8 cellular contexts compared by ENCODE assay signal in the genomic region with DNA sequence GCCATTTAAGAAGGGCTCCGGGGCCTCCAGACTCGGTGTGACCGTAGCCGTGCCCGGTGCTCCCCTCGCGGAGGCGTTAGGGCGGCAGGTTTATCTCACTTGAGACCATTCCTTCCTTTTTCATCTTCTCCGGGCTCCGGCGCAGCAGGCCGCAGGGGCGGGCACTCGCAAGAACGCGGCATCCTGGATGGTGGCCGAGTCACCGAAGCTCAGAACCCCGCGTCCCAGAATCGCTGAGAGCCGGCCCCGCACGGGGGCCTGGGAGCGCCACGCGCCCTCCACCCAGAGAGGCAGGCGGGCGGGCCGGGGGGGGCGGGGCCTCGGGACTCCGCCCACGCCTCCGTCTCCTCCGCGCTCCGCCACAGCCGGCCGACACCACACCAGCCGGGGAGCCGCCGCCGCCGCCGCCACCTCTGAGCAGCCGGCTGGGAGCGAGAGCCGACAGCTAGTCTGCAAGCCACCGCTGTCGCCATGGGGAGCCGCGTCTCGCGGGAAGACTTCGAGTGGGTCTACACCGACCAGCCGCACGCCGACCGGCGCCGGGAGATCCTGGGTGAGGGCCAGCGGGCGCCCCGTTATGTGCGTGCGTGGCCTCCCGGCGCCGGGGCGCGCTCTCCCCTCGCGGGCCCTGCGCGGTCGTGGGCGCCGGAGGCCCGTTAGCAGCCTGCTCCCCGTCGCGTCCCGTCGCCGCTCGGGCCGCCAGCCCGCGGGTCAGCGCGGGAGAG. TPM values are rescaled to one million over a fixed set of nuclear protein-coding genes. Genes with fewer than 3 reads are reported as not detected.
A peak's percentile ranks its signal among the peaks of the same experiment; 100 is the strongest.
DNase-seq lines count a peak whose midpoint lies in the region; ATAC-seq and TF ChIP-seq lines count a peak whose summit lies in the region.

Gene DEGS1, plus strand, starts transcription at position 375 of the 725 bp plus-strand sequence. Its CDS starts 97 bp downstream, at position 472.

- peaks cover 45% of the 10 kb centered on the region for H3K4me1 ChIP-seq in CD4-positive, CD25-positive, alpha-beta regulatory T cell (ENCODE audit: control insufficient read depth, insufficient read depth, low read length, poor library complexity, severe bottlenecking)
- H3K4me1 ChIP-seq in duodenal mucosa (ENCODE audit: control insufficient read depth in 1 of 2, insufficient read depth in 2 of 2, low read length in 2 of 2) (peaks cover 3 to 29% of the 10 kb centered on the region in 2 donors), lower lobe of right lung (peaks cover 33% of the 10 kb centered on the region)

- peak within 1 kb of the TSS; percentile 86 to 89 for H3K9ac ChIP-seq in duodenal mucosa (ENCODE audit: low read depth in 1 of 2, low read length in 2 of 2)

- POLR2A ChIA-PET in activated CD4-positive, alpha-beta memory T cell treated with anti-CD3 and anti-CD28 coated beads for 36 hours (lab: Charles Lee), result interaction anchor here (0.8 to 3.6 kb wide), 7 partner anchors 10 to 338 kb away, joined by 3 to 27 read pairs (median 3); no protein-coding TSS in a partner anchor

- ATAC-seq in CD4-positive, CD25-positive, alpha-beta regulatory T cell (ENCODE audit: low read depth in 2 of 2), result peak; percentile 78 to 83
- ATAC-seq in GM19395 (IDR thresholded peaks at IDR 0.05; ENCODE audit: unreplicated experiment), result peak; percentile 75
- peak; percentile 67 for ATAC-seq in HG03521 (IDR thresholded peaks at IDR 0.05; ENCODE audit: unreplicated experiment)
- ATAC-seq in lower lobe of right lung, result peak; percentile 97

- DNase-seq in CD4-positive, CD25-positive, alpha-beta regulatory T cell, result peak; percentile 81 to 88 (median 86)
- DNase-seq in NCI-H748 (lab: John Stamatoyannopoulos, UW; ENCODE audit: unreplicated experiment) (peak; percentile 87), lower lobe of right lung (peak; percentile 89)
- DNase-seq in activated CD4-positive, alpha-beta memory T cell treated with anti-CD3 and anti-CD28 coated beads for 36 hours, result peak; percentile 86
- peak; percentile 64 to 75 (median 65) for DNase-seq in stimulated activated CD4-positive, alpha-beta T cell treated with anti-CD3 and anti-CD28 coated beads, TNF-alpha, amount 100 ng/mL, for 24 hours (ENCODE audit: low read depth in 3 of 3)

- no peaks in the 10 kb centered on the region for H3K9me3 Mint-ChIP-seq in CD4-positive, CD25-positive, alpha-beta regulatory T cell
- no peaks in the 10 kb centered on the region for H3K9me3 Mint-ChIP-seq in activated CD4-positive, alpha-beta memory T cell treated with anti-CD3 and anti-CD28 coated beads for 36 hours

- intact Hi-C loops in activated CD4-positive, alpha-beta memory T cell treated with anti-CD3 and anti-CD28 coated beads for 36 hours (cut with micrococcal nuclease), result loop anchor here (1.0 to 5.0 kb wide), 10 partner anchors 9 to 351 kb away; partner anchors contain the start of genes FBXO28, TP53BP2 and WDR26
- intact Hi-C loops in lower lobe of right lung (cut with DNase I), result no loop called here

- CTCF ChIA-PET in activated CD4-positive, alpha-beta memory T cell treated with anti-CD3 and anti-CD28 coated beads for 36 hours (lab: Charles Lee), result interaction anchor here (0.6 to 1.2 kb wide), 4 partner anchors 11 to 150 kb away, joined by 3 to 6 read pairs (median 3); no protein-coding TSS in a partner anchor

- peaks cover 9% of the 10 kb centered on the region for H3K27me3 Mint-ChIP-seq in CD4-positive, CD25-positive, alpha-beta regulatory T cell
- H3K27me3 Mint-ChIP-seq in activated CD4-positive, alpha-beta memory T cell treated with anti-CD3 and anti-CD28 coated beads for 36 hours, result no peaks in the 10 kb centered on the region

- H3K9me3 ChIP-seq in CD4-positive, CD25-positive, alpha-beta regulatory T cell (ENCODE audit: control insufficient read depth in 2 of 2, low read length in 2 of 2), result no peaks in the 10 kb centered on the region
- H3K9me3 ChIP-seq in duodenal mucosa (ENCODE audit: control insufficient read depth in 1 of 2, low read length in 2 of 2) (no peaks in the 10 kb centered on the region), lower lobe of right lung (no peaks in the 10 kb centered on the region)

- H3K4me3 Mint-ChIP-seq in CD4-positive, CD25-positive, alpha-beta regulatory T cell, result peak within 1 kb of the TSS; percentile 91 to 96 (median 93)
- peak within 1 kb of the TSS; percentile 81 for H3K4me3 Mint-ChIP-seq in activated CD4-positive, alpha-beta memory T cell treated with anti-CD3 and anti-CD28 coated beads for 36 hours

- H3K27ac Mint-ChIP-seq in CD4-positive, CD25-positive, alpha-beta regulatory T cell, result peak within 1 kb of the TSS; percentile 95 to 97 (median 97)
- H3K27ac Mint-ChIP-seq in activated CD4-positive, alpha-beta memory T cell treated with anti-CD3 and anti-CD28 coated beads for 36 hours, result peak within 1 kb of the TSS; percentile 90

- H3K27ac ChIP-seq in CD4-positive, CD25-positive, alpha-beta regulatory T cell (ENCODE audit: insufficient read depth, low read length, poor library complexity, severe bottlenecking), result peak within 1 kb of the TSS; percentile 95
- peak within 1 kb of the TSS; percentile 92 for H3K27ac ChIP-seq in duodenal mucosa (ENCODE audit: low read depth, low read length)
- H3K27ac ChIP-seq in lower lobe of right lung, result peak within 1 kb of the TSS; percentile 96

- no peak for TF ChIP-seq CTCF in lower lobe of right lung (IDR thresholded peaks at IDR 0.05)

- H3K36me3 Mint-ChIP-seq in CD4-positive, CD25-positive, alpha-beta regulatory T cell, result peaks cover 7% of the 10 kb centered on the region
- peaks cover 6% of the 10 kb centered on the region for H3K36me3 Mint-ChIP-seq in activated CD4-positive, alpha-beta memory T cell treated with anti-CD3 and anti-CD28 coated beads for 36 hours

- H3K36me3 ChIP-seq in CD4-positive, CD25-positive, alpha-beta regulatory T cell (ENCODE audit: control insufficient read depth, insufficient read depth, low read length), result no peaks in the 10 kb centered on the region
- no peaks in the 10 kb centered on the region for H3K36me3 ChIP-seq in duodenal mucosa (ENCODE audit: control insufficient read depth in 1 of 2, insufficient read depth in 2 of 2, low read length in 2 of 2)
- no peaks in the 10 kb centered on the region for H3K36me3 ChIP-seq in lower lobe of right lung

- H3K4me3 ChIP-seq in CD4-positive, CD25-positive, alpha-beta regulatory T cell (ENCODE audit: low read depth, low read length), result peak within 1 kb of the TSS; percentile 95
- peak within 1 kb of the TSS; percentile 88 to 92 for H3K4me3 ChIP-seq in duodenal mucosa (ENCODE audit: low read depth in 1 of 2, low read length in 2 of 2)
- peak within 1 kb of the TSS; percentile 98 for H3K4me3 ChIP-seq in lower lobe of right lung

- no peaks in the 10 kb centered on the region for H3K27me3 ChIP-seq in CD4-positive, CD25-positive, alpha-beta regulatory T cell (ENCODE audit: control insufficient read depth, insufficient read depth, low read length)
- H3K27me3 ChIP-seq in duodenal mucosa (ENCODE audit: control insufficient read depth in 1 of 2, insufficient read depth in 2 of 2, low read length in 2 of 2), result no peaks in the 10 kb centered on the region
- no peaks in the 10 kb centered on the region for H3K27me3 ChIP-seq in lower lobe of right lung (ENCODE audit: low read depth)

- peaks cover 6 to 58% (median 38%) of the 10 kb centered on the region in 4 donors for H3K4me1 Mint-ChIP-seq in CD4-positive, CD25-positive, alpha-beta regulatory T cell
- peaks cover 45% of the 10 kb centered on the region for H3K4me1 Mint-ChIP-seq in activated CD4-positive, alpha-beta memory T cell treated with anti-CD3 and anti-CD28 coated beads for 36 hours (ENCODE audit: low read depth)

RNA-seq across cellular contexts. Expression of gene DEGS1, which starts in this region (rescaled TPM):
- total RNA-seq in CD4-positive, CD25-positive, alpha-beta regulatory T cell, result 46.1 TPM
- 100 to 1,000 TPM; 108 to 161 (median 133) TPM for polyA plus RNA-seq in CD4-positive, CD25-positive, alpha-beta regulatory T cell
- total RNA-seq in activated CD4-positive, alpha-beta memory T cell treated with anti-CD3 and anti-CD28 coated beads for 36 hours, result 10 to 100 TPM; 27.9 to 28.4 TPM
- 72.0 TPM for total RNA-seq in lower lobe of right lung

Comparison
In these comparisons a context has a peak if more than half of its experiments do, and no peak if none do; other contexts are left out.
1. Peak in every context shown above with its lines: DNase-seq, ATAC-seq, H3K4me3 ChIP-seq and H3K27ac ChIP-seq.